9 cellular contexts compared by ENCODE assay signal in the genomic region with DNA sequence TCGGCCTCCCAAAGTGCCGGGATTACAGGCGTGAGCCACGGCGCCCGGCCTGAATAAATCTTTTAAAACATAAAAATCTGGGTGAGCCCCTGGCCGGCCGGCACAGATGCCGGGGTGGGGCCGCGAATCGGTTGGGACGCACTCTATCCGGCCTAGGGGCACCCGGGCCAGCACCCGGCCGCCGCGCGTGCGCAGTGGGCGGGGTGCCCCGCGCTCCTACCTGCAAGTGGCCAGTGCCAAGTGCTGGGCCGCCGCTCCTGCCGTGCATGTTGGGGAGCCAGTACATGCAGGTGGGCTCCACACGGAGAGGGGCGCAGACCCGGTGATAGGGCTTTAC. TPM values are rescaled to one million over a fixed set of nuclear protein-coding genes. Genes with fewer than 3 reads are reported as not detected.
DNase-seq lines count a peak whose midpoint lies in the region; ATAC-seq, FAIRE-seq and TF ChIP-seq lines count a peak whose summit lies in the region.
"Not testable (repeated sequence)": the region's sequence is repeated elsewhere in the genome, so short reads cannot be mapped to it uniquely, and the experiment has no call there.
"Had no signal": no experiment of that assay in that cellular context is flagged by ENCODE, and none has a peak within 500 bp of the region (broad histone marks: within the 10 kb centered on the region; RNA-seq: fewer than 3 reads in every experiment).

No MANE protein-coding gene starts in this region.

- H3K36me3 ChIP-seq in SJCRH30, result not testable (repeated sequence)

- TF ChIP-seq CTCF in A549 (IDR thresholded peaks at IDR 0.05), result not testable (repeated sequence)

- peak overlapping the region; percentile 86 for H3K4me3 Mint-ChIP-seq in activated T-helper 17 cell treated with anti-CD3 and anti-CD28 coated beads, Interleukin-2, amount 50 U/mL, for 72 hours

- peaks cover 13% of the 10 kb centered on the region for H3K36me3 Mint-ChIP-seq in activated T-helper 17 cell treated with anti-CD3 and anti-CD28 coated beads, Interleukin-2, amount 50 U/mL, for 72 hours (ENCODE audit: low read depth)

- H3K27ac ChIP-seq in A549, result peak overlapping the region; percentile 83 to 95
- H3K27ac ChIP-seq in SJCRH30, result peak overlapping the region; percentile 73

- not testable (repeated sequence) for H3K4me1 Mint-ChIP-seq in activated T-helper 17 cell treated with anti-CD3 and anti-CD28 coated beads, Interleukin-2, amount 50 U/mL, for 72 hours

- ATAC-seq in A549 (peak; percentile 95 to 98), GM19395 (IDR thresholded peaks at IDR 0.05; ENCODE audit: unreplicated experiment) (peak; percentile 72), HG03039 (IDR thresholded peaks at IDR 0.05; ENCODE audit: unreplicated experiment) (peak; percentile 73), esophagus mucosa (peak; percentile 96)
- peak; percentile 89 for ATAC-seq in activated T-helper 17 cell treated with anti-CD3 and anti-CD28 coated beads, Interleukin-2, amount 50 U/mL, for 72 hours (replicated peaks)

- H3K4me1 ChIP-seq in A549; SJCRH30; mononuclear cell (ENCODE audit: insufficient read depth, low read length): not testable (repeated sequence)

- H3K4me3 ChIP-seq in A549 (peak overlapping the region; percentile 58), SJCRH30 (peak overlapping the region; percentile 98), mononuclear cell (ENCODE audit: low read length) (peak overlapping the region; percentile 58)

- CTCF ChIA-PET in A549 (lab: Yijun Ruan, JAX), result not testable (repeated sequence)

- FAIRE-seq in A549 (lab: Jason Lieb, UNC), result not testable (repeated sequence)

- TF ChIP-seq RAD21 in A549 (conservative IDR thresholded peaks at IDR 0.05 in 1 of 2, IDR thresholded peaks at IDR 0.05 in 1 of 2), result not testable (repeated sequence)

- not testable (repeated sequence) for H3K27me3 ChIP-seq in SJCRH30; mononuclear cell (ENCODE audit: insufficient read depth, low read length)

- H3K27me3 Mint-ChIP-seq in activated T-helper 17 cell treated with anti-CD3 and anti-CD28 coated beads, Interleukin-2, amount 50 U/mL, for 72 hours, result not testable (repeated sequence)

- not testable (repeated sequence) for DNase-seq in A549 (ENCODE audit: low read depth in 1 of 2, low spot score in 1 of 2)
- DNase-seq in SJCRH30, result peak in 1 of 2 experiments; percentile 75
- peak; percentile 69 for DNase-seq in stimulated activated CD4-positive, alpha-beta T cell treated with anti-CD3 and anti-CD28 coated beads, Interleukin-1b, Interleukin-23, amount 100 ng/mL, for 48 hours

- not testable (repeated sequence) for H3K4me2 ChIP-seq in A549

- TF ChIP-seq POLR2A in A549 (IDR thresholded peaks at IDR 0.05; ENCODE audit: low read length), result not testable (repeated sequence)

- TF ChIP-seq EP300 in A549 (IDR thresholded peaks at IDR 0.05), result not testable (repeated sequence)

- WGBS in A549 (ENCODE audit: missing lambda C conversion rate), result no CpG with 5 or more reads among the region's 30 CpGs

- H3K9me3 Mint-ChIP-seq in activated T-helper 17 cell treated with anti-CD3 and anti-CD28 coated beads, Interleukin-2, amount 50 U/mL, for 72 hours, result not testable (repeated sequence)

- POLR2A ChIA-PET in A549 (lab: Yijun Ruan, JAX), result not testable (repeated sequence)

- H3K27ac Mint-ChIP-seq in activated T-helper 17 cell treated with anti-CD3 and anti-CD28 coated beads, Interleukin-2, amount 50 U/mL, for 72 hours, result peak overlapping the region; percentile 96

- not testable (repeated sequence) for H3K9me3 ChIP-seq in A549; SJCRH30 (replicated peaks); mononuclear cell (ENCODE audit: low read depth, low read length)

RNA-seq across cellular contexts. Expression of a gene that starts 24.2 kb away (rescaled TPM):
- polyA plus RNA-seq in A549 (2011; rRNA removed) (not detected in 2 replicates), A549 (2017; fragmentation: RNase III; extraction: RNeasy Plus Mini Kit Qiagen cat#74134 plus additional on column Dnase treatment) (not detected in 3 replicates)
- not detected in 2 replicates for polyA plus RNA-seq in A549 (2012; cell fraction: cytosol; rRNA removed)
- 0.07 TPM in 1 of 2 replicates, not detected in the other for polyA plus RNA-seq in A549 (2012; cell fraction: nucleus; rRNA removed)
- polyA minus RNA-seq in A549 (2011; rRNA and poly(A)+ RNA removed), result not detected in 2 replicates
- not detected in 2 replicates for total RNA-seq in SJCRH30 (2014; rRNA removed; shearing (Covaris generic))
- not detected for total RNA-seq in activated T-helper 17 cell treated with anti-CD3 and anti-CD28 coated beads, Interleukin-2, amount 50 U/mL, for 72 hours
- total RNA-seq in esophagus mucosa (not detected), mononuclear cell (not detected)
- total RNA-seq: A172 had no signal

RNA-seq across cellular contexts. Expression of a gene that starts 36.1 kb away (rescaled TPM):
- polyA plus RNA-seq in A549 (2011; rRNA removed) (0.21 TPM in 1 of 2 replicates, not detected in the other), A549 (2017; fragmentation: RNase III; extraction: RNeasy Plus Mini Kit Qiagen cat#74134 plus additional on column Dnase treatment) (0.38 to 0.76 TPM (median 0.62 TPM) in 3 replicates)
- 0.09 TPM in 1 of 2 replicates, not detected in the other for polyA plus RNA-seq in A549 (2012; cell fraction: cytosol; rRNA removed)
- 1.4 and 2.1 TPM in 2 replicates for polyA plus RNA-seq in A549 (2012; cell fraction: nucleus; rRNA removed)
- polyA minus RNA-seq in A549 (2011; rRNA and poly(A)+ RNA removed), result not detected in 2 replicates
- not detected in 2 replicates for total RNA-seq in SJCRH30 (2014; rRNA removed; shearing (Covaris generic))
- total RNA-seq in activated T-helper 17 cell treated with anti-CD3 and anti-CD28 coated beads, Interleukin-2, amount 50 U/mL, for 72 hours, result 1 to 10 TPM in 1 of 2 donors, under 1 TPM in 1; 0.89 to 1.5 TPM
- total RNA-seq in esophagus mucosa (not detected), mononuclear cell (0.21 TPM)
- total RNA-seq: A172 had no signal

RNA-seq across cellular contexts. Expression of a gene that starts 52.4 kb away (rescaled TPM):
- not detected in 2 replicates for polyA plus RNA-seq in A549 (2011; rRNA removed)
- not detected in 2 replicates for polyA plus RNA-seq in A549 (2012; cell fraction: cytosol; rRNA removed)
- not detected in 2 replicates for polyA plus RNA-seq in A549 (2012; cell fraction: nucleus; rRNA removed)
- not detected in 3 replicates for polyA plus RNA-seq in A549 (2017; fragmentation: RNase III; extraction: RNeasy Plus Mini Kit Qiagen cat#74134 plus additional on column Dnase treatment)
- not detected in 2 replicates for polyA minus RNA-seq in A549 (2011; rRNA and poly(A)+ RNA removed)
- not detected in 2 replicates for total RNA-seq in SJCRH30 (2014; rRNA removed; shearing (Covaris generic))
- total RNA-seq in activated T-helper 17 cell treated with anti-CD3 and anti-CD28 coated beads, Interleukin-2, amount 50 U/mL, for 72 hours, result not detected
- not detected for total RNA-seq in esophagus mucosa
- not detected for total RNA-seq in mononuclear cell
- total RNA-seq: A172 had no signal
